11 cellular contexts compared by ENCODE assay signal in genomic region chr14:54087376-54087775, GRCh38.
"Had no signal": no experiment of that assay in that cellular context is flagged by ENCODE, and none has a peak within 500 bp of the region (broad histone marks: within the 10 kb centered on the region; RNA-seq: fewer than 3 reads in every experiment).

No MANE protein-coding gene starts in this region.

- H3K36me3 Mint-ChIP-seq: activated naive CD4-positive, alpha-beta T cell treated with anti-CD3 and anti-CD28 coated beads, Interleukin-2, amount 10 ng/mL, durations not matched to agents 7 days and 5 days had no signal

- DNase-seq: activated CD4-positive, alpha-beta T cell treated with anti-CD3 and anti-CD28 coated beads, Interleukin-2, amount 50 U/mL, for 1 hour; activated naive CD4-positive, alpha-beta T cell treated with anti-CD3 and anti-CD28 coated beads, Interleukin-2, amount 10 ng/mL, durations not matched to agents 7 days and 5 days; naive thymus-derived CD8-positive, alpha-beta T cell; nucleus accumbens; T-helper 1 cell; T1000 had no signal

- H3K36me3 ChIP-seq: suprapubic skin had no signal

- H3K4me1 Mint-ChIP-seq: activated naive CD4-positive, alpha-beta T cell treated with anti-CD3 and anti-CD28 coated beads, Interleukin-2, amount 10 ng/mL, durations not matched to agents 7 days and 5 days; naive thymus-derived CD8-positive, alpha-beta T cell had no signal

- H3K27me3 ChIP-seq: suprapubic skin had no signal

- H3K9me3 ChIP-seq: suprapubic skin had no signal

- H3K4me1 ChIP-seq: suprapubic skin had no signal

- H3K27me3 Mint-ChIP-seq: activated naive CD4-positive, alpha-beta T cell treated with anti-CD3 and anti-CD28 coated beads, Interleukin-2, amount 10 ng/mL, durations not matched to agents 7 days and 5 days; stimulated activated naive CD8-positive, alpha-beta T cell treated with anti-CD3 and anti-CD28 coated beads, Interleukin-15, Interleukin-2, amounts not matched to agents 100 ng/mL and 50 ng/mL, for 24 hours had no signal

- H3K27ac ChIP-seq: suprapubic skin had no signal

- H3K9me3 Mint-ChIP-seq: activated naive CD4-positive, alpha-beta T cell treated with anti-CD3 and anti-CD28 coated beads, Interleukin-2, amount 10 ng/mL, durations not matched to agents 7 days and 5 days; stimulated activated naive CD8-positive, alpha-beta T cell treated with anti-CD3 and anti-CD28 coated beads, Interleukin-15, Interleukin-2, amounts not matched to agents 100 ng/mL and 50 ng/mL, for 24 hours had no signal

- H3K4me3 Mint-ChIP-seq: activated naive CD4-positive, alpha-beta T cell treated with anti-CD3 and anti-CD28 coated beads, Interleukin-2, amount 10 ng/mL, durations not matched to agents 7 days and 5 days; naive thymus-derived CD8-positive, alpha-beta T cell; stimulated activated naive CD8-positive, alpha-beta T cell treated with anti-CD3 and anti-CD28 coated beads, Interleukin-15, Interleukin-2, amounts not matched to agents 100 ng/mL and 50 ng/mL, for 24 hours had no signal

- H3K27ac Mint-ChIP-seq: activated naive CD4-positive, alpha-beta T cell treated with anti-CD3 and anti-CD28 coated beads, Interleukin-2, amount 10 ng/mL, durations not matched to agents 7 days and 5 days; naive thymus-derived CD8-positive, alpha-beta T cell; stimulated activated naive CD8-positive, alpha-beta T cell treated with anti-CD3 and anti-CD28 coated beads, Interleukin-15, Interleukin-2, amounts not matched to agents 100 ng/mL and 50 ng/mL, for 24 hours had no signal

- ATAC-seq: activated CD4-positive, CD25-positive, alpha-beta regulatory T cell treated with anti-CD3 and anti-CD28 coated beads, Interleukin-2, amount 50 U/mL, for 24 hours; left lobe of liver; naive thymus-derived CD8-positive, alpha-beta T cell had no signal

- H3K4me3 ChIP-seq: mucosa of descending colon, suprapubic skin had no signal
